In genomic region chr4:101418055-101418454, GRCh38 we compare ENCODE assay signal across 8 cellular contexts.
A peak's percentile ranks its signal among the peaks of the same experiment; 100 is the strongest.
DNase-seq lines count a peak whose midpoint lies in the region; ATAC-seq lines count a peak whose summit lies in the region.

No MANE protein-coding gene starts in this region.

- peak; percentile 71 for ATAC-seq in HG03457 (IDR thresholded peaks at IDR 0.05; ENCODE audit: unreplicated experiment)

- DNase-seq in NK-92 treated with Interleukin-12 subunit alpha and Interleukin-12 subunit beta, amount 100 ng/mL, for 24 hours (lab: John Stamatoyannopoulos, UW) = peak; percentile 39
- no peak for DNase-seq in NK-92 (lab: John Stamatoyannopoulos, UW; ENCODE audit: unreplicated experiment)
- DNase-seq in activated CD8-positive, alpha-beta memory T cell treated with anti-CD3 and anti-CD28 coated beads, Interleukin-2, amount 50 U/mL, for 1 hour (ENCODE audit: extremely low read depth) = peak; percentile 22
- DNase-seq in stimulated activated CD4-positive, alpha-beta T cell treated with anti-CD3 and anti-CD28 coated beads, Interleukin-15, amount 100 ng/mL, for 48 hours (ENCODE audit: low read depth in 2 of 2) = peak; percentile 24 to 30
- no peak for DNase-seq in DMS 273 treated with DMSO at 0.1 percent for 48 hours (lab: John Stamatoyannopoulos, UW)
- DNase-seq in DMS53 (lab: John Stamatoyannopoulos, UW) = no peak
- DNase-seq in NCI-H82 treated with DMSO at 0.1 percent for 48 hours (lab: John Stamatoyannopoulos, UW; ENCODE audit: unreplicated experiment) = no peak

Comparison
In these comparisons a context has a peak if more than half of its experiments do, and no peak if none do; other contexts are left out.
1. DNase-seq: peak in NK-92 treated with Interleukin-12 subunit alpha and Interleukin-12 subunit beta, amount 100 ng/mL, for 24 hours (single experiment), activated CD8-positive, alpha-beta memory T cell treated with anti-CD3 and anti-CD28 coated beads, Interleukin-2, amount 50 U/mL, for 1 hour (single experiment) and stimulated activated CD4-positive, alpha-beta T cell treated with anti-CD3 and anti-CD28 coated beads, Interleukin-15, amount 100 ng/mL, for 48 hours (2 of 2); none in NK-92 (single experiment), DMS 273 treated with DMSO at 0.1 percent for 48 hours (single experiment), DMS53 (single experiment) and NCI-H82 treated with DMSO at 0.1 percent for 48 hours (single experiment).